Comparison of ENCODE assay signal across 1 cellular context in genomic region chr1:212977781-212978645, GRCh38.
TF ChIP-seq lines count a peak whose summit lies in the region.

No MANE protein-coding gene starts in this region.

TF ChIP-seq in GM12878, 131 proteins besides CTCF, POLR2A, EP300 and RAD21 (continued from another document and continues in another):
- no peak for TF ChIP-seq ZBTB40 (IDR thresholded peaks at IDR 0.05; ENCODE audit: borderline replicate concordance)
- no peak for TF ChIP-seq SIN3A (IDR thresholded peaks at IDR 0.05; ENCODE audit: low read depth, low read length)
- TF ChIP-seq CHD1 (IDR thresholded peaks at IDR 0.05; ENCODE audit: low read depth, low read length), result no peak
- peak; percentile 43 for TF ChIP-seq NR2F1 (conservative IDR thresholded peaks at IDR 0.05)
- 0 out of 2 replicates have a peak, but pooled peaks have one; percentile 8 for TF ChIP-seq ZNF592 (IDR thresholded peaks at IDR 0.05)
- no peak for TF ChIP-seq NBN (IDR thresholded peaks at IDR 0.05)
- no peak for TF ChIP-seq IRF3 (IDR thresholded peaks at IDR 0.05)
- no peak for TF ChIP-seq ELK1 (IDR thresholded peaks at IDR 0.05; ENCODE audit: low read depth, low read length)
- TF ChIP-seq, protein P1, sequence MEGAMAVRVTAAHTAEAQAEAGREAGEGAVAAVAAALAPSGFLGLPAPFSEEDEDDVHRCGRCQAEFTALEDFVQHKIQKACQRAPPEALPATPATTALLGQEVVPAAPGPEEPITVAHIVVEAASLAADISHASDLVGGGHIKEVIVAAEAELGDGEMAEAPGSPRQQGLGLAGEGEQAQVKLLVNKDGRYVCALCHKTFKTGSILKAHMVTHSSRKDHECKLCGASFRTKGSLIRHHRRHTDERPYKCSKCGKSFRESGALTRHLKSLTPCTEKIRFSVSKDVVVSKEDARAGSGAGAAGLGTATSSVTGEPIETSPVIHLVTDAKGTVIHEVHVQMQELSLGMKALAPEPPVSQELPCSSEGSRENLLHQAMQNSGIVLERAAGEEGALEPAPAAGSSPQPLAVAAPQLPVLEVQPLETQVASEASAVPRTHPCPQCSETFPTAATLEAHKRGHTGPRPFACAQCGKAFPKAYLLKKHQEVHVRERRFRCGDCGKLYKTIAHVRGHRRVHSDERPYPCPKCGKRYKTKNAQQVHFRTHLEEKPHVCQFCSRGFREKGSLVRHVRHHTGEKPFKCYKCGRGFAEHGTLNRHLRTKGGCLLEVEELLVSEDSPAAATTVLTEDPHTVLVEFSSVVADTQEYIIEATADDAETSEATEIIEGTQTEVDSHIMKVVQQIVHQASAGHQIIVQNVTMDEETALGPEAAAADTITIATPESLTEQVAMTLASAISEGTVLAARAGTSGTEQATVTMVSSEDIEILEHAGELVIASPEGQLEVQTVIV (IDR thresholded peaks at IDR 0.05; ENCODE audit: borderline replicate concordance, partially characterized antibody), result no peak
- TF ChIP-seq CHD4 (IDR thresholded peaks at IDR 0.05), result no peak
- TF ChIP-seq CREB1 (IDR thresholded peaks at IDR 0.05; ENCODE audit: low read depth), result peak; percentile 55; the same call in 1 of the 2 replicates
- no peak for TF ChIP-seq HDAC6 (IDR thresholded peaks at IDR 0.05; ENCODE audit: unreplicated experiment)
- TF ChIP-seq ZNF207 (IDR thresholded peaks at IDR 0.05; ENCODE audit: borderline replicate concordance), result no peak
- TF ChIP-seq TCF7 (IDR thresholded peaks at IDR 0.05; ENCODE audit: borderline replicate concordance), result no peak
- no peak for TF ChIP-seq USF2 (IDR thresholded peaks at IDR 0.05; ENCODE audit: borderline replicate concordance, low read depth, low read length)
- TF ChIP-seq RCOR1 (conservative IDR thresholded peaks at IDR 0.05; ENCODE audit: low read depth, low read length), result no peak
- TF ChIP-seq YBX1 (IDR thresholded peaks at IDR 0.05), result no peak
- TF ChIP-seq HSF1 (IDR thresholded peaks at IDR 0.05; ENCODE audit: low read depth, low read length), result no peak
- no peak for TF ChIP-seq MEF2A (IDR thresholded peaks at IDR 0.05; ENCODE audit: insufficient read depth, low read depth, low read length)
- peak; percentile 80 for TF ChIP-seq CREM (IDR thresholded peaks at IDR 0.05; ENCODE audit: low read depth)
- TF ChIP-seq IKZF1 (conservative IDR thresholded peaks at IDR 0.05), result peak; percentile 39; the same call in 1 of the 2 replicates
- no peak for TF ChIP-seq GABPA (IDR thresholded peaks at IDR 0.05; ENCODE audit: low read depth)
- no peak for TF ChIP-seq SMARCA5 (IDR thresholded peaks at IDR 0.05)
- TF ChIP-seq CBX3 (IDR thresholded peaks at IDR 0.05; ENCODE audit: borderline replicate concordance, low read depth), result no peak
- TF ChIP-seq BACH1 (IDR thresholded peaks at IDR 0.05; ENCODE audit: borderline replicate concordance), result no peak
- no peak for TF ChIP-seq ZNF274 (IDR thresholded peaks at IDR 0.05; ENCODE audit: insufficient read depth, insufficient read length)
- no peak for TF ChIP-seq SUPT20H (IDR thresholded peaks at IDR 0.05; ENCODE audit: borderline replicate concordance, control insufficient read depth, low read depth, low read length)
- TF ChIP-seq, protein P2, sequence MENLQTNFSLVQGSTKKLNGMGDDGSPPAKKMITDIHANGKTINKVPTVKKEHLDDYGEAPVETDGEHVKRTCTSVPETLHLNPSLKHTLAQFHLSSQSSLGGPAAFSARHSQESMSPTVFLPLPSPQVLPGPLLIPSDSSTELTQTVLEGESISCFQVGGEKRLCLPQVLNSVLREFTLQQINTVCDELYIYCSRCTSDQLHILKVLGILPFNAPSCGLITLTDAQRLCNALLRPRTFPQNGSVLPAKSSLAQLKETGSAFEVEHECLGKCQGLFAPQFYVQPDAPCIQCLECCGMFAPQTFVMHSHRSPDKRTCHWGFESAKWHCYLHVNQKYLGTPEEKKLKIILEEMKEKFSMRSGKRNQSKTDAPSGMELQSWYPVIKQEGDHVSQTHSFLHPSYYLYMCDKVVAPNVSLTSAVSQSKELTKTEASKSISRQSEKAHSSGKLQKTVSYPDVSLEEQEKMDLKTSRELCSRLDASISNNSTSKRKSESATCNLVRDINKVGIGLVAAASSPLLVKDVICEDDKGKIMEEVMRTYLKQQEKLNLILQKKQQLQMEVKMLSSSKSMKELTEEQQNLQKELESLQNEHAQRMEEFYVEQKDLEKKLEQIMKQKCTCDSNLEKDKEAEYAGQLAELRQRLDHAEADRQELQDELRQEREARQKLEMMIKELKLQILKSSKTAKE (IDR thresholded peaks at IDR 0.05; ENCODE audit: low read depth, poor library complexity, severe bottlenecking), result peak; percentile 47
- TF ChIP-seq NR2C1 (IDR thresholded peaks at IDR 0.05), result 0 out of 2 replicates have a peak, but pooled peaks have one; percentile 11
- peak; percentile 93 for TF ChIP-seq RUNX3 (IDR thresholded peaks at IDR 0.05; ENCODE audit: low read length)
- TF ChIP-seq BMI1 (IDR thresholded peaks at IDR 0.05; ENCODE audit: borderline replicate concordance), result peak; percentile 22; the same call in 1 of the 2 replicates
- peak; percentile 90 for TF ChIP-seq IRF4 (IDR thresholded peaks at IDR 0.05; ENCODE audit: low read depth, low read length)
- TF ChIP-seq BRCA1 (IDR thresholded peaks at IDR 0.05; ENCODE audit: low read depth, low read length), result no peak
- peak; percentile 51; the same call in 1 of the 2 replicates for TF ChIP-seq TBL1XR1 (IDR thresholded peaks at IDR 0.05; ENCODE audit: low read depth, low read length)
- TF ChIP-seq BHLHE40 (IDR thresholded peaks at IDR 0.05; ENCODE audit: borderline replicate concordance in 1 of 2, low read depth in 2 of 2, low read length in 1 of 2), result peak in 1 of 2 experiments; percentile 50; a peak in 2 of 4 replicates
- no peak for TF ChIP-seq MTA3 (IDR thresholded peaks at IDR 0.05; ENCODE audit: borderline replicate concordance, low read length)
- TF ChIP-seq SIX5 (IDR thresholded peaks at IDR 0.05; ENCODE audit: low read depth, low read length, severe bottlenecking), result no peak
- no peak for TF ChIP-seq HDGF (IDR thresholded peaks at IDR 0.05)
- no peak for TF ChIP-seq RFX5 (IDR thresholded peaks at IDR 0.05; ENCODE audit: low read depth, low read length)
- peak; percentile 65; the same call in 1 of the 2 replicates for TF ChIP-seq PML (IDR thresholded peaks at IDR 0.05; ENCODE audit: low read length)
- TF ChIP-seq, protein P3, sequence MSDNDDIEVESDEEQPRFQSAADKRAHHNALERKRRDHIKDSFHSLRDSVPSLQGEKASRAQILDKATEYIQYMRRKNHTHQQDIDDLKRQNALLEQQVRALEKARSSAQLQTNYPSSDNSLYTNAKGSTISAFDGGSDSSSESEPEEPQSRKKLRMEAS (IDR thresholded peaks at IDR 0.05; ENCODE audit: low read depth, low read length), result no peak
- peak in 1 of 2 experiments; percentile 50; a peak in 2 of 4 replicates for TF ChIP-seq ETV6 (conservative IDR thresholded peaks at IDR 0.05 in 1 of 2, IDR thresholded peaks at IDR 0.05 in 1 of 2; ENCODE audit: borderline replicate concordance in 1 of 2, low read depth in 1 of 2)
- no peak for TF ChIP-seq RBBP5 (conservative IDR thresholded peaks at IDR 0.05)
- TF ChIP-seq E2F4 (IDR thresholded peaks at IDR 0.05; ENCODE audit: low read depth, low read length), result no peak
- TF ChIP-seq PAX8 (IDR thresholded peaks at IDR 0.05), result no peak
- no peak for TF ChIP-seq NFYA (IDR thresholded peaks at IDR 0.05; ENCODE audit: borderline replicate concordance, low read depth, low read length)
- TF ChIP-seq CBX5 (IDR thresholded peaks at IDR 0.05; ENCODE audit: low read depth), result no peak
